21 cellular contexts compared by ENCODE assay signal in the genomic region with DNA sequence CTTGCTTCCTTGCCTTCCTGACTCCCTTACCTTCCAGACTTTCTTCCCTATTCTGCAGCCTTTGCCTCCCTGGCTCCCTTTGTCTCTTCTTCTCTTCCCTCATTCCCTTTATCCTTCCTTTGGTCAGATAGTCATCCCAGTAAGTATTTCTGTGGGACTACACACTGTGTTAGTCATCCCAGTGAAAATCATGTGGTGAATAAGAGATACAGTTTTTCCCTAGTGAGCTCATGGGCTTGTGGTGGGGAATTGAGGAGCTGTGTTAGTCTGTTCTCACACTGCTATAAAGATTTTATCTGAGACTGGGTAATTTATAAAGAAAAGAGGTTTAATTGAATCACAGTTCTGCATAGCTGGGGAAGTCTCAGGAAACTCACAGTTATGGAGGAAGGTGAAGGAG.
A peak's percentile ranks its signal among the peaks of the same experiment; 100 is the strongest.
DNase-seq lines count a peak whose midpoint lies in the region; ATAC-seq and TF ChIP-seq lines count a peak whose summit lies in the region.
"Had no signal": no experiment of that assay in that cellular context is flagged by ENCODE, and none has a peak within 500 bp of the region (broad histone marks: within the 10 kb centered on the region; RNA-seq: fewer than 3 reads in every experiment).

No MANE protein-coding gene starts in this region.

- no peak overlapping the region for H3K27ac Mint-ChIP-seq in activated CD4-positive, alpha-beta memory T cell treated with anti-CD3 and anti-CD28 coated beads for 36 hours
- H3K27ac Mint-ChIP-seq: CD4-positive, CD25-positive, alpha-beta regulatory T cell; naive B cell; stimulated activated effector memory CD8-positive, alpha-beta T cell treated with anti-CD3 and anti-CD28 coated beads, Interleukin-12 subunit alpha, Interleukin-12 subunit beta, amount 100 ng/mL, for 72 hours had no signal

- H3K4me3 ChIP-seq in epithelial cell of proximal tubule (ENCODE audit: low read depth, low read length): no peak overlapping the region
- H3K4me3 ChIP-seq: adrenal gland, Peyer's patch, vagina had no signal

- TF ChIP-seq CTCF in epithelial cell of proximal tubule (conservative IDR thresholded peaks at IDR 0.05; ENCODE audit: low read depth, low read length): no peak

- H3K27me3 Mint-ChIP-seq in activated CD4-positive, alpha-beta memory T cell treated with anti-CD3 and anti-CD28 coated beads for 36 hours: no peaks in the 10 kb centered on the region
- H3K27me3 Mint-ChIP-seq: CD4-positive, CD25-positive, alpha-beta regulatory T cell; naive B cell had no signal

- H3K36me3 Mint-ChIP-seq in activated CD4-positive, alpha-beta memory T cell treated with anti-CD3 and anti-CD28 coated beads for 36 hours: no peaks in the 10 kb centered on the region
- H3K36me3 Mint-ChIP-seq: CD4-positive, CD25-positive, alpha-beta regulatory T cell; naive B cell; stimulated activated effector memory CD8-positive, alpha-beta T cell treated with anti-CD3 and anti-CD28 coated beads, Interleukin-12 subunit alpha, Interleukin-12 subunit beta, amount 100 ng/mL, for 72 hours had no signal

- intact Hi-C loops in activated CD4-positive, alpha-beta memory T cell treated with anti-CD3 and anti-CD28 coated beads for 36 hours (cut with micrococcal nuclease): no loop called here

- no peak overlapping the region for H3K4me3 Mint-ChIP-seq in activated CD4-positive, alpha-beta memory T cell treated with anti-CD3 and anti-CD28 coated beads for 36 hours
- H3K4me3 Mint-ChIP-seq: CD4-positive, CD25-positive, alpha-beta regulatory T cell; stimulated activated effector memory CD8-positive, alpha-beta T cell treated with anti-CD3 and anti-CD28 coated beads, Interleukin-12 subunit alpha, Interleukin-12 subunit beta, amount 100 ng/mL, for 72 hours had no signal

- POLR2A ChIA-PET in activated CD4-positive, alpha-beta memory T cell treated with anti-CD3 and anti-CD28 coated beads for 36 hours (lab: Charles Lee): no interaction called here

- CTCF ChIA-PET in activated CD4-positive, alpha-beta memory T cell treated with anti-CD3 and anti-CD28 coated beads for 36 hours (lab: Charles Lee): no interaction called here

- ATAC-seq in HG02571 (IDR thresholded peaks at IDR 0.05; ENCODE audit: unreplicated experiment) (no peak), HG02759 (IDR thresholded peaks at IDR 0.05; ENCODE audit: unreplicated experiment) (no peak)
- ATAC-seq: stimulated activated effector memory CD8-positive, alpha-beta T cell treated with anti-CD3 and anti-CD28 coated beads, Interleukin-12 subunit alpha, Interleukin-12 subunit beta, amount 100 ng/mL, for 72 hours had no signal

- DNase-seq in ELR (ENCODE audit: low read depth) (peak; percentile 53), RPMI7951 (ENCODE audit: low read depth) (peak; percentile 69), epithelial cell of proximal tubule (ENCODE audit: low read depth) (peak; percentile 12), renal cortical epithelial cell (ENCODE audit: low read depth) (peak; percentile 41), DMS 273 (lab: John Stamatoyannopoulos, UW; ENCODE audit: unreplicated experiment) (no peak)
- no peak for DNase-seq in activated CD4-positive, alpha-beta memory T cell treated with anti-CD3 and anti-CD28 coated beads for 36 hours
- DNase-seq: activated CD4-positive, alpha-beta T cell treated with anti-CD3 and anti-CD28 coated beads, Interleukin-2, amount 50 U/mL, for 1 hour; activated T-cell treated with anti-CD3 and anti-CD28 coated beads, Interleukin-2, amount 50 U/mL, for 48 hours; adrenal gland; CD4-positive, CD25-positive, alpha-beta regulatory T cell; kidney; naive B cell; NCI-H1694; NCI-H524 treated with DMSO at 0.1 percent for 48 hours; Peyer's patch; stimulated activated CD4-positive, alpha-beta T cell treated with anti-CD3 and anti-CD28 coated beads, Interleukin-4, amount 100 ng/mL, for 24 hours; T-helper 9 cell had no signal

- H3K9me3 Mint-ChIP-seq in activated CD4-positive, alpha-beta memory T cell treated with anti-CD3 and anti-CD28 coated beads for 36 hours: no peaks in the 10 kb centered on the region

- no peaks in the 10 kb centered on the region for H3K4me1 Mint-ChIP-seq in activated CD4-positive, alpha-beta memory T cell treated with anti-CD3 and anti-CD28 coated beads for 36 hours (ENCODE audit: low read depth)
- H3K4me1 Mint-ChIP-seq: CD4-positive, CD25-positive, alpha-beta regulatory T cell; naive B cell; stimulated activated effector memory CD8-positive, alpha-beta T cell treated with anti-CD3 and anti-CD28 coated beads, Interleukin-12 subunit alpha, Interleukin-12 subunit beta, amount 100 ng/mL, for 72 hours had no signal

Comparison
In these comparisons a context has a peak if more than half of its experiments do, and no peak if none do; other contexts are left out.
1. DNase-seq: peak in ELR (single experiment), RPMI7951 (single experiment), epithelial cell of proximal tubule (single experiment) and renal cortical epithelial cell (single experiment); none in DMS 273 (single experiment) and activated CD4-positive, alpha-beta memory T cell treated with anti-CD3 and anti-CD28 coated beads for 36 hours (single experiment).